ENCODE assay signal across 18 cellular contexts in the genomic region with DNA sequence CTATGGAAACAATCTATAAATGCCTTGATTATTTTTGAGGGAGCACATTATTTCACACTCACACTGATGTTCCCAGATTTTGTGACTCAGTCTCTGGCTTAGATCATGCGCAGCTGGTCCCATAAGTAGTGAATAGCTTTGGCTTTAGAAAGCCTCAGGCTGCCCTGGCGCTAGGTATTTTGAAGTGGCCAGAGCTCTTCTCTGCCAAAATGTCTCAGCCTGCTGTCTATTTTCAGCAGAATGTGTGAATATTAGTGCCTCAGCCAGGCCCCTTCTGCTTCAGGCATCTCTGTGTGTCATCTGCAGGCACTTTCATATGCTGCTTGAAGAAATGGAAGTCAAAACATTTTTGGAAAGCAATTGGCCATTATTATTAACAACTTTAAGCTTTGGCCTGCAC.
A peak's percentile ranks its signal among the peaks of the same experiment; 100 is the strongest.
DNase-seq lines count a peak whose midpoint lies in the region; ATAC-seq and TF ChIP-seq lines count a peak whose summit lies in the region.
"Had no signal": no experiment of that assay in that cellular context is flagged by ENCODE, and none has a peak within 500 bp of the region (broad histone marks: within the 10 kb centered on the region; RNA-seq: fewer than 3 reads in every experiment).

No MANE protein-coding gene starts in this region.

- H3K27me3 ChIP-seq in body of pancreas = no peaks in the 10 kb centered on the region
- H3K27me3 ChIP-seq: BLaER1 had no signal

- ATAC-seq in GM19467 (IDR thresholded peaks at IDR 0.05; ENCODE audit: unreplicated experiment) (no peak), body of pancreas (no peak)
- ATAC-seq: activated naive CD4-positive, alpha-beta T cell treated with anti-CD3 and anti-CD28 coated beads, Interleukin-2, amount 50 U/mL, for 72 hours; stimulated activated effector memory CD8-positive, alpha-beta T cell treated with anti-CD3 and anti-CD28 coated beads, Interleukin-12 subunit alpha, Interleukin-12 subunit beta, amount 100 ng/mL, for 72 hours had no signal

- H3K4me1 ChIP-seq in body of pancreas = no peaks in the 10 kb centered on the region
- H3K4me1 ChIP-seq: BLaER1 had no signal

- intact Hi-C loops in body of pancreas (cut with DNase I) = no loop called here

- no peak for TF ChIP-seq POLR2A in body of pancreas (IDR thresholded peaks at IDR 0.05)

- H3K9me3 ChIP-seq in body of pancreas = no peaks in the 10 kb centered on the region
- H3K9me3 ChIP-seq: BLaER1 had no signal

- peak; percentile 4 for DNase-seq in Ammon's horn (ENCODE audit: low spot score)
- peak; percentile 1 for DNase-seq in NCI-H2029 (lab: John Stamatoyannopoulos, UW)
- peak; percentile 26 for DNase-seq in dedifferentiated amniotic fluid mesenchymal stem cell (ENCODE audit: extremely low spot score)
- peak; percentile 69 for DNase-seq in islet precursor cell
- DNase-seq in body of pancreas = no peak
- no peak for DNase-seq in T-helper 9 cell
- no peak for DNase-seq in kidney glomerular epithelial cell (lab: John Stamatoyannopoulos, UW)
- DNase-seq: activated CD8-positive, alpha-beta memory T cell treated with anti-CD3 and anti-CD28 coated beads, Interleukin-2, amount 50 U/mL, for 48 hours; cortex of kidney; foreskin melanocyte; H9; naive B cell; NCI-H2107; stimulated activated CD4-positive, alpha-beta T cell treated with anti-CD3 and anti-CD28 coated beads, Interleukin-4, amount 100 ng/mL, for 1 hour had no signal

- H3K27ac ChIP-seq in body of pancreas = no peak overlapping the region
- H3K27ac ChIP-seq: BLaER1 had no signal

- no peak for TF ChIP-seq CTCF in body of pancreas (IDR thresholded peaks at IDR 0.05)

- 81 to 87% methylated on average over 2 of the region's 2 CpGs for WGBS in body of pancreas, 2 donors

- H3K36me3 ChIP-seq in body of pancreas (replicated peaks in 1 of 2; ENCODE audit: insufficient read depth in 1 of 2, low read depth in 2 of 2) = no peaks in the 10 kb centered on the region
- H3K36me3 ChIP-seq: BLaER1 had no signal

- H3K4me3 ChIP-seq in body of pancreas = no peak overlapping the region
- H3K4me3 ChIP-seq: BLaER1 had no signal

Comparison
In these comparisons a context has a peak if more than half of its experiments do, and no peak if none do; other contexts are left out.
1. DNase-seq: peak in Ammon's horn (single experiment), NCI-H2029 (single experiment), dedifferentiated amniotic fluid mesenchymal stem cell (single experiment) and islet precursor cell (single experiment); none in body of pancreas (0 of 4), T-helper 9 cell (single experiment) and kidney glomerular epithelial cell (single experiment).